In the genomic region with DNA sequence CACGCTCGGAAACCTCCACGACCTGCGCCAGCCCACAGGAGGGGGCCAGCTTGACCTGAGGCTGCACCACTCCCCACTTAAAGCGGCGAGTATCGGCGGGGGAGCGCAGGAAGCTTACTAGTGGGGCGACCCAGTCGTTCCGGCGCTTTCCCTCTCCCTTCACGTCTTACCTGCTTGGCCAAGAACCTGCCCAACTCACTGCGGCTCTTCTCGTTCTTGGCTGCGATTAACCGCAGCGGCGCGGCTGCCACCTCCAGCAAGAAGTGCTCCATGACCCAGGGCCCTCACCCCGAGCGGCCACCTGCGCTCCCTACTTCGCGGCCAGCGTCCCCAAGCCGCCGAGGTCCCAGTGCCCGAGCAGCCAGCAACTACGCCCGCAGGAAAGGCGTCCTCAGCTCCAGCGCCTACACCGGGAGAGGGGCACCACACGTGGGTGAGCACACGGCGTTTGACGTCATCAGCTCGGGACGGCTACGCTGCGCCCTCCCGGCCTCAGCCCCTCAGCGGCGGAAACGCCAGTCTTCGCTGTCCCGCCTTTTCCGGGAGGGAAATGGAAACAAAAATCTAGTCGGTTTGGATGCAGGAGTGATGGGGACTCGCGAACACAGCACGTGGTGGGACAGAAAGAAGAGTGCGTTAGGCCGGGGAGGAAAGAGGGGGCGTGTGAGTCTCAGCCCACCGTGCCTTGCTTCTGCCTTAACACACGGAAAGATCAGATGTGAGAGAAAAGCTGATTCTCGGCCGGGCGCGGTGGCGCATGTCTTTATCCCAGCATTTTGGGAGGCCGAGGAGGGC, we compare ENCODE assay signal across 1 cellular context.
TF ChIP-seq lines count a peak whose summit lies in the region.

A gene with protein sequence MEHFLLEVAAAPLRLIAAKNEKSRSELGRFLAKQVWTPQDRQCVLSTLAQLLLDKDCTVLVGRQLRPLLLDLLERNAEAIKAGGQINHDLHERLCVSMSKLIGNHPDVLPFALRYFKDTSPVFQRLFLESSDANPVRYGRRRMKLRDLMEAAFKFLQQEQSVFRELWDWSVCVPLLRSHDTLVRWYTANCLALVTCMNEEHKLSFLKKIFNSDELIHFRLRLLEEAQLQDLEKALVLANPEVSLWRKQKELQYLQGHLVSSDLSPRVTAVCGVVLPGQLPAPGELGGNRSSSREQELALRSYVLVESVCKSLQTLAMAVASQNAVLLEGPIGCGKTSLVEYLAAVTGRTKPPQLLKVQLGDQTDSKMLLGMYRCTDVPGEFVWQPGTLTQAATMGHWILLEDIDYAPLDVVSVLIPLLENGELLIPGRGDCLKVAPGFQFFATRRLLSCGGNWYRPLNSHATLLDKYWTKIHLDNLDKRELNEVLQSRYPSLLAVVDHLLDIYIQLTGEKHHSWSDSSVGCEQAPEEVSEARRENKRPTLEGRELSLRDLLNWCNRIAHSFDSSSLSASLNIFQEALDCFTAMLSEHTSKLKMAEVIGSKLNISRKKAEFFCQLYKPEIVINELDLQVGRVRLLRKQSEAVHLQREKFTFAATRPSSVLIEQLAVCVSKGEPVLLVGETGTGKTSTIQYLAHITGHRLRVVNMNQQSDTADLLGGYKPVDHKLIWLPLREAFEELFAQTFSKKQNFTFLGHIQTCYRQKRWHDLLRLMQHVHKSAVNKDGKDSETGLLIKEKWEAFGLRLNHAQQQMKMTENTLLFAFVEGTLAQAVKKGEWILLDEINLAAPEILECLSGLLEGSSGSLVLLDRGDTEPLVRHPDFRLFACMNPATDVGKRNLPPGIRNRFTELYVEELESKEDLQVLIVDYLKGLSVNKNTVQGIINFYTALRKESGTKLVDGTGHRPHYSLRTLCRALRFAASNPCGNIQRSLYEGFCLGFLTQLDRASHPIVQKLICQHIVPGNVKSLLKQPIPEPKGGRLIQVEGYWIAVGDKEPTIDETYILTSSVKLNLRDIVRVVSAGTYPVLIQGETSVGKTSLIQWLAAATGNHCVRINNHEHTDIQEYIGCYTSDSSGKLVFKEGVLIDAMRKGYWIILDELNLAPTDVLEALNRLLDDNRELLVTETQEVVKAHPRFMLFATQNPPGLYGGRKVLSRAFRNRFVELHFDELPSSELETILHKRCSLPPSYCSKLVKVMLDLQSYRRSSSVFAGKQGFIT (N-terminal part only) (minus strand): TSS at position 459 of the 795 bp plus-strand sequence. CDS start 187 bp downstream, at position 272.

TF ChIP-seq in HepG2, 621 proteins besides CTCF, POLR2A, EP300 and RAD21 (continued from another document and continues in another):
- TF ChIP-seq PRDM15 (CRISPR knock-in tag; IDR thresholded peaks at IDR 0.05) (no peak), MIER2 (CRISPR knock-in tag; IDR thresholded peaks at IDR 0.05) (no peak), MAF1 (CRISPR knock-in tag; IDR thresholded peaks at IDR 0.05; ENCODE audit: borderline replicate concordance) (0 out of 2 replicates have a peak, but pooled peaks have one; percentile 33), ZNF362 (CRISPR knock-in tag; IDR thresholded peaks at IDR 0.05; ENCODE audit: borderline replicate concordance) (peak; percentile 69; the same call in 1 of the 2 replicates), CC2D1A (CRISPR knock-in tag; IDR thresholded peaks at IDR 0.05) (no peak), PRDM10 (CRISPR knock-in tag; IDR thresholded peaks at IDR 0.05; ENCODE audit: low read depth) (0 out of 2 replicates have a peak, but pooled peaks have one; percentile 33), MIER3 (CRISPR knock-in tag; IDR thresholded peaks at IDR 0.05; ENCODE audit: borderline replicate concordance) (peak; percentile 87; the same call in 1 of the 2 replicates), ZNF318 (CRISPR knock-in tag; IDR thresholded peaks at IDR 0.05) (peak; percentile 85), ZNF180 (CRISPR knock-in tag; IDR thresholded peaks at IDR 0.05; ENCODE audit: borderline replicate concordance, low read depth) (0 out of 2 replicates have a peak, but pooled peaks have one; percentile 18)
- TF ChIP-seq, protein P1, sequence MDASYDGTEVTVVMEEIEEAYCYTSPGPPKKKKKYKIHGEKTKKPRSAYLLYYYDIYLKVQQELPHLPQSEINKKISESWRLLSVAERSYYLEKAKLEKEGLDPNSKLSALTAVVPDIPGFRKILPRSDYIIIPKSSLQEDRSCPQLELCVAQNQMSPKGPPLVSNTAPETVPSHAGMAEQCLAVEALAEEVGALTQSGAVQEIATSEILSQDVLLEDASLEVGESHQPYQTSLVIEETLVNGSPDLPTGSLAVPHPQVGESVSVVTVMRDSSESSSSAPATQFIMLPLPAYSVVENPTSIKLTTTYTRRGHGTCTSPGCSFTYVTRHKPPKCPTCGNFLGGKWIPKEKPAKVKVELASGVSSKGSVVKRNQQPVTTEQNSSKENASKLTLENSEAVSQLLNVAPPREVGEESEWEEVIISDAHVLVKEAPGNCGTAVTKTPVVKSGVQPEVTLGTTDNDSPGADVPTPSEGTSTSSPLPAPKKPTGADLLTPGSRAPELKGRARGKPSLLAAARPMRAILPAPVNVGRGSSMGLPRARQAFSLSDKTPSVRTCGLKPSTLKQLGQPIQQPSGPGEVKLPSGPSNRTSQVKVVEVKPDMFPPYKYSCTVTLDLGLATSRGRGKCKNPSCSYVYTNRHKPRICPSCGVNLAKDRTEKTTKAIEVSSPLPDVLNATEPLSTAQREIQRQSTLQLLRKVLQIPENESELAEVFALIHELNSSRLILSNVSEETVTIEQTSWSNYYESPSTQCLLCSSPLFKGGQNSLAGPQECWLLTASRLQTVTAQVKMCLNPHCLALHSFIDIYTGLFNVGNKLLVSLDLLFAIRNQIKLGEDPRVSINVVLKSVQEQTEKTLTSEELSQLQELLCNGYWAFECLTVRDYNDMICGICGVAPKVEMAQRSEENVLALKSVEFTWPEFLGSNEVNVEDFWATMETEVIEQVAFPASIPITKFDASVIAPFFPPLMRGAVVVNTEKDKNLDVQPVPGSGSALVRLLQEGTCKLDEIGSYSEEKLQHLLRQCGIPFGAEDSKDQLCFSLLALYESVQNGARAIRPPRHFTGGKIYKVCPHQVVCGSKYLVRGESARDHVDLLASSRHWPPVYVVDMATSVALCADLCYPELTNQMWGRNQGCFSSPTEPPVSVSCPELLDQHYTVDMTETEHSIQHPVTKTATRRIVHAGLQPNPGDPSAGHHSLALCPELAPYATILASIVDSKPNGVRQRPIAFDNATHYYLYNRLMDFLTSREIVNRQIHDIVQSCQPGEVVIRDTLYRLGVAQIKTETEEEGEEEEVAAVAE (CRISPR knock-in tag; IDR thresholded peaks at IDR 0.05; ENCODE audit: borderline replicate concordance): peak; percentile 87
